Comparison of ENCODE assay signal across 2 cellular contexts in genomic region chr3:154050766-154051165, GRCh38.
TF ChIP-seq lines count a peak whose summit lies in the region.

No MANE protein-coding gene starts in this region.

TF ChIP-seq in SK-N-SH treated with all-trans-retinoic acid at 6 μM for 48 hours, 23 proteins besides CTCF, POLR2A, EP300 and RAD21 (continued from another document):
- TF ChIP-seq CSRNP3 (CRISPR knock-in tag; IDR thresholded peaks at IDR 0.05) = no peak
- TF ChIP-seq GLIS3 (CRISPR knock-in tag; IDR thresholded peaks at IDR 0.05) = no peak
- TF ChIP-seq PPARA (CRISPR knock-in tag; IDR thresholded peaks at IDR 0.05; ENCODE audit: borderline replicate concordance) = no peak
- TF ChIP-seq, protein P1, sequence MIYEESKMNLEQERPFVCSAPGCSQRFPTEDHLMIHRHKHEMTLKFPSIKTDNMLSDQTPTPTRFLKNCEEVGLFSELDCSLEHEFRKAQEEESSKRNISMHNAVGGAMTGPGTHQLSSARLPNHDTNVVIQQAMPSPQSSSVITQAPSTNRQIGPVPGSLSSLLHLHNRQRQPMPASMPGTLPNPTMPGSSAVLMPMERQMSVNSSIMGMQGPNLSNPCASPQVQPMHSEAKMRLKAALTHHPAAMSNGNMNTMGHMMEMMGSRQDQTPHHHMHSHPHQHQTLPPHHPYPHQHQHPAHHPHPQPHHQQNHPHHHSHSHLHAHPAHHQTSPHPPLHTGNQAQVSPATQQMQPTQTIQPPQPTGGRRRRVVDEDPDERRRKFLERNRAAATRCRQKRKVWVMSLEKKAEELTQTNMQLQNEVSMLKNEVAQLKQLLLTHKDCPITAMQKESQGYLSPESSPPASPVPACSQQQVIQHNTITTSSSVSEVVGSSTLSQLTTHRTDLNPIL (CRISPR knock-in tag; IDR thresholded peaks at IDR 0.05; ENCODE audit: low read depth) = no peak
- TF ChIP-seq ZFP3 (CRISPR knock-in tag; IDR thresholded peaks at IDR 0.05) = no peak
TF ChIP-seq in SK-N-SH treated with all-trans-retinoic acid at 6 μM for 48 hours: peak in this region for 0.

TF ChIP-seq in SK-N-SH, 30 proteins besides CTCF, POLR2A, EP300 and RAD21 (continued from another document):
- no peak for TF ChIP-seq YY1 (IDR thresholded peaks at IDR 0.05; ENCODE audit: low read depth)
